ENCODE assay signal across 19 cellular contexts in genomic region chr2:68482296-68482695, GRCh38.
"Had no signal": no experiment of that assay in that cellular context is flagged by ENCODE, and none has a peak within 500 bp of the region (broad histone marks: within the 10 kb centered on the region; RNA-seq: fewer than 3 reads in every experiment).

No MANE protein-coding gene starts in this region.

- H3K4me1 Mint-ChIP-seq: activated CD4-positive, alpha-beta T cell treated with anti-CD3 and anti-CD28 coated beads, Interleukin-2, amount 10 ng/mL, durations not matched to agents 7 days and 5 days; neural crest cell had no signal

- H3K27ac ChIP-seq: cardiac muscle cell, dorsolateral prefrontal cortex, esophagus muscularis mucosa, lower lobe of right lung, ovary, thyroid gland, uterus had no signal

- DNase-seq: activated CD4-positive, alpha-beta T cell treated with anti-CD3 and anti-CD28 coated beads, Interleukin-2, amount 10 ng/mL, durations not matched to agents 7 days and 5 days; activated CD4-positive, CD25-positive, alpha-beta regulatory T cell; activated CD8-positive, alpha-beta memory T cell treated with anti-CD3 and anti-CD28 coated beads, Interleukin-2, amount 50 U/mL, for 48 hours; activated gamma-delta T cell treated with Interleukin-2 at 50 U/mL for 16 hours; anterior cingulate cortex; dorsolateral prefrontal cortex; lower lobe of right lung; midbrain; ovary; stimulated activated CD4-positive, alpha-beta T cell treated with anti-CD3 and anti-CD28 coated beads, Interleukin-12 subunit alpha, Interleukin-12 subunit beta, amount 100 ng/mL, for 4 hours; stimulated activated CD4-positive, alpha-beta T cell treated with anti-CD3 and anti-CD28 coated beads, Interleukin-2, amount 100 ng/mL, for 24 hours; SW 1271; thyroid gland; uterus had no signal

- H3K27me3 ChIP-seq: cardiac muscle cell, dorsolateral prefrontal cortex, esophagus muscularis mucosa, ovary, thyroid gland, uterus had no signal

- H3K4me1 ChIP-seq: esophagus muscularis mucosa, lower lobe of right lung, thyroid gland, uterus had no signal

- H3K4me3 ChIP-seq: cardiac muscle cell, dorsolateral prefrontal cortex, esophagus muscularis mucosa, lower lobe of right lung, ovary, thyroid gland, uterus had no signal

- H3K4me3 Mint-ChIP-seq: activated CD4-positive, alpha-beta T cell treated with anti-CD3 and anti-CD28 coated beads, Interleukin-2, amount 10 ng/mL, durations not matched to agents 7 days and 5 days; activated naive CD8-positive, alpha-beta T cell; neural crest cell; T-helper 2 cell treated with Interferon-gamma antibody and Interleukin-4, amounts not matched to agents 5 μg/mL and 100 μg/mL, for 36 hours had no signal

- H3K9me3 Mint-ChIP-seq: activated CD4-positive, alpha-beta T cell treated with anti-CD3 and anti-CD28 coated beads, Interleukin-2, amount 10 ng/mL, durations not matched to agents 7 days and 5 days; T-helper 2 cell treated with Interferon-gamma antibody and Interleukin-4, amounts not matched to agents 5 μg/mL and 100 μg/mL, for 36 hours had no signal

- H3K27ac Mint-ChIP-seq: activated CD4-positive, alpha-beta T cell treated with anti-CD3 and anti-CD28 coated beads, Interleukin-2, amount 10 ng/mL, durations not matched to agents 7 days and 5 days; activated naive CD8-positive, alpha-beta T cell; T-helper 2 cell treated with Interferon-gamma antibody and Interleukin-4, amounts not matched to agents 5 μg/mL and 100 μg/mL, for 36 hours had no signal

- H3K36me3 ChIP-seq: cardiac muscle cell, esophagus muscularis mucosa, lower lobe of right lung, ovary, thyroid gland, uterus had no signal

- ATAC-seq: lower lobe of right lung had no signal

- H3K9me3 ChIP-seq: esophagus muscularis mucosa, lower lobe of right lung, ovary, thyroid gland, uterus had no signal
